In genomic region chr1:162905759-162906158, GRCh38 we compare ENCODE assay signal across 14 cellular contexts. TPM values are rescaled to one million over a fixed set of nuclear protein-coding genes. Genes with fewer than 3 reads are reported as not detected.
DNase-seq lines count a peak whose midpoint lies in the region; ATAC-seq, FAIRE-seq and TF ChIP-seq lines count a peak whose summit lies in the region.
"Had no signal": no experiment of that assay in that cellular context is flagged by ENCODE, and none has a peak within 500 bp of the region (broad histone marks: within the 10 kb centered on the region; RNA-seq: fewer than 3 reads in every experiment).

No MANE protein-coding gene starts in this region.

- DNase-seq in AG04449 (ENCODE audit: low read depth, low spot score) (peak; percentile 67), HFFc6 (peak; percentile 76), astrocyte of the cerebellum (ENCODE audit: low read depth) (peak; percentile 46), activated gamma-delta T cell treated with Interleukin-2 at 50 U/mL for 16 hours (no peak), NCI-H510A treated with DMSO at 0.1 percent for 48 hours (lab: John Stamatoyannopoulos, UW) (no peak), HAP-1 (ENCODE audit: low spot score in 2 of 2) (no peak), sciatic nerve (ENCODE audit: low spot score) (no peak)
- DNase-seq: activated naive CD4-positive, alpha-beta T cell treated with anti-CD3 and anti-CD28 coated beads for 36 hours; CD8-positive, alpha-beta T cell; naive thymus-derived CD4-positive, alpha-beta T cell; NCI-H524 treated with DMSO at 0.1 percent for 48 hours; stimulated activated CD4-positive, alpha-beta T cell treated with anti-CD3 and anti-CD28 coated beads, Interleukin-4, amount 100 ng/mL, for 24 hours; thyroid gland had no signal

- peak overlapping the region; percentile 68 for H3K27ac Mint-ChIP-seq in HFFc6
- H3K27ac Mint-ChIP-seq: activated naive CD4-positive, alpha-beta T cell treated with anti-CD3 and anti-CD28 coated beads for 36 hours; CD8-positive, alpha-beta T cell; naive thymus-derived CD4-positive, alpha-beta T cell had no signal

- no peaks in the 10 kb centered on the region; the same call in 1 of the 2 replicates for H3K27me3 ChIP-seq in HAP-1 (ENCODE audit: low read depth)
- H3K27me3 ChIP-seq: thyroid gland had no signal

- H3K4me3 Mint-ChIP-seq in HFFc6, result no peak overlapping the region; the same call in 1 of the 2 replicates
- H3K4me3 Mint-ChIP-seq: activated naive CD4-positive, alpha-beta T cell treated with anti-CD3 and anti-CD28 coated beads for 36 hours; CD8-positive, alpha-beta T cell; naive thymus-derived CD4-positive, alpha-beta T cell had no signal

- CTCF ChIA-PET in AG04449 (lab: Yijun Ruan, JAX), result interaction anchor here (1.1 to 2.6 kb wide), 4 partner anchors 9 to 164 kb away, joined by 3 to 16 read pairs (median 4); partner anchors contain the start of gene RGS4

- no peak for ATAC-seq in sciatic nerve
- ATAC-seq: CD8-positive, alpha-beta T cell; naive thymus-derived CD4-positive, alpha-beta T cell had no signal

- intact Hi-C loops in sciatic nerve (cut with DNase I), result no loop called here

- H3K4me3 ChIP-seq in AG04449 (ENCODE audit: low read depth, low read length) (no peak overlapping the region), astrocyte of the cerebellum (ENCODE audit: low read depth, low read length) (no peak overlapping the region), HAP-1 (no peak overlapping the region)
- H3K4me3 ChIP-seq: thyroid gland had no signal

- H3K9me3 ChIP-seq in HAP-1, result no peaks in the 10 kb centered on the region
- H3K9me3 ChIP-seq: thyroid gland had no signal

- H3K27me3 Mint-ChIP-seq in HFFc6 (ENCODE audit: insufficient read depth), result no peaks in the 10 kb centered on the region

- TF ChIP-seq CTCF in AG04449 (IDR thresholded peaks at IDR 0.05; ENCODE audit: insufficient read depth, low read length, missing control alignments) (no peak), HFFc6 (IDR thresholded peaks at IDR 0.05) (no peak), astrocyte of the cerebellum (IDR thresholded peaks at IDR 0.05; ENCODE audit: low read depth, low read length, missing control alignments) (no peak)

- FAIRE-seq in islet of Langerhans (lab: Jason Lieb, UNC), result peak; percentile 62

- no peaks in the 10 kb centered on the region for H3K4me1 ChIP-seq in HAP-1
- H3K4me1 ChIP-seq: thyroid gland had no signal

- H3K4me1 Mint-ChIP-seq in HFFc6 (ENCODE audit: low read depth), result peaks cover 95% of the 10 kb centered on the region
- H3K4me1 Mint-ChIP-seq: naive thymus-derived CD4-positive, alpha-beta T cell had no signal

- POLR2A ChIA-PET in AG04449 (lab: Yijun Ruan, JAX), result interaction anchor here (0.6 to 1.0 kb wide), 2 partner anchors 20 to 33 kb away, joined by 3 to 4 read pairs; no protein-coding TSS in a partner anchor

- peaks cover 6% of the 10 kb centered on the region for H3K36me3 Mint-ChIP-seq in HFFc6 (ENCODE audit: low read depth)
- H3K36me3 Mint-ChIP-seq: CD8-positive, alpha-beta T cell; naive thymus-derived CD4-positive, alpha-beta T cell had no signal

- no peaks in the 10 kb centered on the region for H3K36me3 ChIP-seq in HAP-1 (replicated peaks)
- H3K36me3 ChIP-seq: thyroid gland had no signal

- peaks cover 5% of the 10 kb centered on the region; the same call in 1 of the 2 replicates for H3K9me3 Mint-ChIP-seq in HFFc6
- H3K9me3 Mint-ChIP-seq: activated naive CD4-positive, alpha-beta T cell treated with anti-CD3 and anti-CD28 coated beads for 36 hours; CD8-positive, alpha-beta T cell had no signal

- in situ Hi-C loops in astrocyte of the cerebellum (cut with HindIII; ENCODE audit: low sequenced_read_pairs), result no loop called here
- in situ Hi-C loops in HAP-1 (cut with MboI; ENCODE audit: low sequenced_read_pairs), result no loop called here

RNA-seq across cellular contexts. Expression of gene CCDC190, which starts 44.8 kb away (rescaled TPM):
- under 1 TPM in 3 of 6 experiments, not detected in 3; 0.07 to 0.21 (median 0.14) TPM for total RNA-seq in HFFc6 (2021; fragmentation: NEBNext Ultra II Directional; extraction: Animal tissue kit (Norgen Biotek cat#: 25700))
- 0.22 TPM for total RNA-seq in sciatic nerve
- total RNA-seq: activated naive CD4-positive, alpha-beta T cell treated with anti-CD3 and anti-CD28 coated beads for 36 hours; CD8-positive, alpha-beta T cell; naive thymus-derived CD4-positive, alpha-beta T cell had no signal

Comparison
In these comparisons a context has a peak if more than half of its experiments do, and no peak if none do; other contexts are left out.
1. DNase-seq: peak in AG04449 (single experiment), HFFc6 (single experiment) and astrocyte of the cerebellum (single experiment); none in activated gamma-delta T cell treated with Interleukin-2 at 50 U/mL for 16 hours (single experiment), NCI-H510A treated with DMSO at 0.1 percent for 48 hours (single experiment), HAP-1 (0 of 2) and sciatic nerve (single experiment).